Comparison of ENCODE assay signal across 8 cellular contexts in the genomic region with DNA sequence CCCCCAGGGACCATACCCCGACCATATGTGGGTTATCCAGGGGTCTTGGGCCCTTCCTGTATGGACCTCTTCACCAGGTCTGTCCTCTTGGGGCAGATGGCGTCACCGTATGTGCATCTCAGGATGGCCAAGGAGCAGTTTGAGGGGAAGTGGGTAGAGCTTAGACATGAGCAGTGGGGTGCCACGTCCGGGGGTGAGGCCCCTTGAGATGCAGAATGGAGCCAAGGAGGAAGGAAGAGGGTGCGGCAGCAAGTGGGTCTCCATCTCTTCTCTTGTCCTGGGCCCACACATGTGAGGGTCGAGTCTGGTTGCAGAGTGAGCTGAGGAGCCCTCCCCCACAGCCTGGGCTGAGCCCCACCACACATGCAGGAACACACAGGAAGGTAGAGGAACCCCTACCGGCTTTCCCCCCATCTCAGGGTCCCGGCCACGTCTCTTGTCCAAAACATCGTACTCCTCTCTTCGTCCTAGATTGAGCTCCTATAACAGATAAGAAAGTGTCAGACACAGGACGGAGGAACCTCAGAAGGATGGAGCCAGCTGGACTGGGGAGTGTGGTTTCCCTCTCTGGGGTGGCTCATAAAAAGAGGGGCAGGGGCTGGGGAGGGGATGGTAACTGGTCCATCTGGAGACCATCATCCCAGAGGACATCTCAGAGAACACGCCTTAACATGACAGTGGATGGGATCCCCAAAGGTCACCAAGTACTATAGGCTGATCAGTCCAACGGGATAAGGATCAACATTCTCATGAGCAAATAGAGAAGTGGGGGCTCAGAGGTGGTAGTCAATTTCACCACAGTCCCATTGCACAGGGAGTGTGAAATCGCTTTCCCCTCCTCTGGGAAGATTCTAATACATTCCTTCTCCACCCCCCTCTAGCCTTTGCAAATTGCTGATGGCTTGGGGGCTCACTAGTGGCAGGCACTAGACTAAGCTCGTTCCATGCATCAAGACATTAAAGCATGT.
DNase-seq lines count a peak whose midpoint lies in the region; ATAC-seq and TF ChIP-seq lines count a peak whose summit lies in the region.

No MANE protein-coding gene starts in this region.

- peaks cover 16 to 21% of the 10 kb centered on the region in 2 donors for H3K4me1 ChIP-seq in mucosa of rectum (ENCODE audit: control insufficient read depth in 2 of 2, insufficient read depth in 2 of 2, low read length in 2 of 2)

- H3K4me3 Mint-ChIP-seq in CD4-positive, alpha-beta T cell = peak overlapping the region; percentile 60
- H3K4me3 Mint-ChIP-seq in IgD-negative memory B cell = peak overlapping the region; percentile 81 to 97 (median 89)
- peak overlapping the region; percentile 9 for H3K4me3 Mint-ChIP-seq in activated naive CD8-positive, alpha-beta T cell treated with anti-CD3 and anti-CD28 coated beads, Interleukin-2, amount 50 U/mL, for 24 hours

- H3K9me3 Mint-ChIP-seq in CD4-positive, alpha-beta T cell = no peaks in the 10 kb centered on the region
- H3K9me3 Mint-ChIP-seq in IgD-negative memory B cell = no peaks in the 10 kb centered on the region
- H3K9me3 Mint-ChIP-seq in activated naive CD8-positive, alpha-beta T cell treated with anti-CD3 and anti-CD28 coated beads, Interleukin-2, amount 50 U/mL, for 24 hours = no peaks in the 10 kb centered on the region

- no peaks in the 10 kb centered on the region for H3K27me3 Mint-ChIP-seq in CD4-positive, alpha-beta T cell
- peaks cover 6% of the 10 kb centered on the region for H3K27me3 Mint-ChIP-seq in IgD-negative memory B cell
- H3K27me3 Mint-ChIP-seq in activated naive CD8-positive, alpha-beta T cell treated with anti-CD3 and anti-CD28 coated beads, Interleukin-2, amount 50 U/mL, for 24 hours = peaks cover 2% of the 10 kb centered on the region

- POLR2A ChIA-PET in CD4-positive, alpha-beta T cell (lab: Charles Lee) = interaction anchor here (0.8 to 8.0 kb wide), 12 partner anchors 9 to 218 kb away, joined by 3 to 91 read pairs (median 7); a partner anchor contains a TSS

- no peaks in the 10 kb centered on the region for H3K27me3 ChIP-seq in CD4-positive, alpha-beta T cell (ENCODE audit: control insufficient read depth, insufficient read depth, low read length)
- no peaks in the 10 kb centered on the region for H3K27me3 ChIP-seq in mucosa of rectum (ENCODE audit: control insufficient read depth in 2 of 2, insufficient read depth in 2 of 2, low read length in 2 of 2)

- peaks cover 93% of the 10 kb centered on the region for H3K36me3 Mint-ChIP-seq in CD4-positive, alpha-beta T cell (ENCODE audit: low read depth)
- peaks cover 4% of the 10 kb centered on the region for H3K36me3 Mint-ChIP-seq in IgD-negative memory B cell
- peaks cover 59% of the 10 kb centered on the region for H3K36me3 Mint-ChIP-seq in activated naive CD8-positive, alpha-beta T cell treated with anti-CD3 and anti-CD28 coated beads, Interleukin-2, amount 50 U/mL, for 24 hours (ENCODE audit: low read depth)

- H3K9ac ChIP-seq in mucosa of rectum (ENCODE audit: low read depth in 1 of 2, low read length in 2 of 2) = no peak overlapping the region

- CTCF ChIA-PET in CD4-positive, alpha-beta T cell (lab: Charles Lee) = interaction anchor here (1.2 to 2.2 kb wide), 6 partner anchors 9 to 171 kb away, joined by 3 to 14 read pairs (median 6); a partner anchor contains a TSS

- H3K36me3 ChIP-seq in mucosa of rectum (ENCODE audit: control insufficient read depth in 2 of 2, insufficient read depth in 2 of 2, low read length in 2 of 2) = no peaks in the 10 kb centered on the region

- peak overlapping the region; percentile 19 to 67 for H3K4me3 ChIP-seq in mucosa of rectum (ENCODE audit: low read length in 2 of 2)

- peak overlapping the region; percentile 55 for H3K27ac ChIP-seq in CD4-positive, alpha-beta T cell (ENCODE audit: low read depth, low read length)
- no peak overlapping the region for H3K27ac ChIP-seq in mucosa of rectum (ENCODE audit: low read depth in 2 of 2, low read length in 2 of 2)

- no peaks in the 10 kb centered on the region for H3K9me3 ChIP-seq in CD4-positive, alpha-beta T cell (ENCODE audit: control insufficient read depth, low read length)
- no peaks in the 10 kb centered on the region for H3K9me3 ChIP-seq in mucosa of rectum (ENCODE audit: control insufficient read depth in 2 of 2, low read length in 2 of 2)

- intact Hi-C loops in CD4-positive, alpha-beta T cell (cut with DNase I, micrococcal nuclease) = no loop called here

- H3K4me1 Mint-ChIP-seq in CD4-positive, alpha-beta T cell (ENCODE audit: low read depth) = peaks cover 89% of the 10 kb centered on the region
- peaks cover 27 to 49% (median 38%) of the 10 kb centered on the region in 3 donors for H3K4me1 Mint-ChIP-seq in IgD-negative memory B cell
- peaks cover 73% of the 10 kb centered on the region for H3K4me1 Mint-ChIP-seq in activated naive CD8-positive, alpha-beta T cell treated with anti-CD3 and anti-CD28 coated beads, Interleukin-2, amount 50 U/mL, for 24 hours

- TF ChIP-seq CTCF in CD4-positive, alpha-beta T cell (IDR thresholded peaks at IDR 0.05) = no peak

- peak in 1 of 10 experiments; percentile 42 for DNase-seq in CD4-positive, alpha-beta T cell
- no peak for DNase-seq in activated naive CD8-positive, alpha-beta T cell treated with anti-CD3 and anti-CD28 coated beads, Interleukin-2, amount 50 U/mL, for 24 hours
- no peak for DNase-seq in superior temporal gyrus (ENCODE audit: extremely low spot score)
- no peak for DNase-seq in hippocampal formation (lab: John Stamatoyannopoulos, UW)

- ATAC-seq in CD4-positive, alpha-beta T cell (ENCODE audit: poor library complexity) = no peak
- no peak for ATAC-seq in activated naive CD8-positive, alpha-beta T cell treated with anti-CD3 and anti-CD28 coated beads, Interleukin-2, amount 50 U/mL, for 24 hours
- no peak for ATAC-seq in GM18868 (IDR thresholded peaks at IDR 0.05; ENCODE audit: unreplicated experiment)
- no peak for ATAC-seq in HG02884 (IDR thresholded peaks at IDR 0.05; ENCODE audit: unreplicated experiment)

- H3K27ac Mint-ChIP-seq in CD4-positive, alpha-beta T cell = peak overlapping the region; percentile 100
- H3K27ac Mint-ChIP-seq in IgD-negative memory B cell = peak overlapping the region; percentile 5 to 88 (median 81)
- peak overlapping the region; percentile 81 for H3K27ac Mint-ChIP-seq in activated naive CD8-positive, alpha-beta T cell treated with anti-CD3 and anti-CD28 coated beads, Interleukin-2, amount 50 U/mL, for 24 hours

Comparison
In these comparisons a context has a peak if more than half of its experiments do, and no peak if none do; other contexts are left out.
1. H3K4me3 Mint-ChIP-seq: peak in every context shown above with its lines; median percentile 89 in IgD-negative memory B cell; 60 in CD4-positive, alpha-beta T cell; 9 in activated naive CD8-positive, alpha-beta T cell treated with anti-CD3 and anti-CD28 coated beads, Interleukin-2, amount 50 U/mL, for 24 hours.